Comparison of ENCODE assay signal across 2 cellular contexts in the genomic region with DNA sequence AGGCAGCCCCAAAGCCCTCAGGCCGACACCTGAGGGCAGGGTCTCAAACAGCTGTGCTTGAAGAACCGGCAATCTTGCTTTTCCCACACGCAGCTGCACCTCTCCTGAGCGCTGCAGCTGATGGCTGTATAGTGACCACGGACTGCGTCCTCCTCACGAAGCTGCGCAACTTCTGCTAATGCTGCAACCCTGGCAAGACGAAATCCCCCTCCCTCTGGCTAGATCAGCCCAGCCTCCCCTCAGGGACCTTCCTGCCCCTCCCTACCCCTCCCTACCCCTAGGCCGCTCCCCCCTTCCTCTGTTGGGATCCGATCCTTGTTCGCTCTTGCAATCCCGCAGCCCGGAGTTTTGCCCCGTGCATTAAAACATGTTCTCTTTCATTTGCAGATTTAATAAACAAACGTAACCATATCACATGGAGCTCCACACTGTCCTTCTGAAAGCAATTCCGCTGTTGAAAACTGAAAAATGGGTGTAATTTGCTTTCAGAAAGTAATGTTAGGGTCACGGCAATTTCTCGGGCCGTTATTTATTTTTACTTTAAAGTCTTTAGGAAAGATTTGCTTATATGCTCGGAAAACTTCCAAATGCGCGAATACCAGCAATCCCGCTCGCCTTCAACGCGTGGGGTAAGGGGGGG.
TF ChIP-seq lines count a peak whose summit lies in the region.

No MANE protein-coding gene starts in this region.

TF ChIP-seq in HepG2, 621 proteins besides CTCF, POLR2A, EP300 and RAD21:
- no peak for TF ChIP-seq HOMEZ (CRISPR knock-in tag; IDR thresholded peaks at IDR 0.05; ENCODE audit: low read depth)
- TF ChIP-seq MED13 (CRISPR knock-in tag; IDR thresholded peaks at IDR 0.05), result 0 out of 2 replicates have a peak, but pooled peaks have one; percentile 11
- no peak for TF ChIP-seq ZNF883 (CRISPR knock-in tag; IDR thresholded peaks at IDR 0.05; ENCODE audit: not compliant biosample characterization)
- TF ChIP-seq ZNF441 (CRISPR knock-in tag; IDR thresholded peaks at IDR 0.05; ENCODE audit: borderline replicate concordance), result no peak
- 0 out of 2 replicates have a peak, but pooled peaks have one; percentile 26 for TF ChIP-seq ZXDC (CRISPR knock-in tag; IDR thresholded peaks at IDR 0.05)
- TF ChIP-seq ZBTB7B (CRISPR knock-in tag; IDR thresholded peaks at IDR 0.05), result no peak
- TF ChIP-seq ZFX (CRISPR knock-in tag; IDR thresholded peaks at IDR 0.05; ENCODE audit: low read depth), result peak; percentile 7; the same call in 1 of the 2 replicates
- TF ChIP-seq EZH2 (conservative IDR thresholded peaks at IDR 0.05; ENCODE audit: low read depth, low read length), result peak; percentile 36; the same call in 1 of the 2 replicates
- peak; percentile 81; the same call in 1 of the 2 replicates for TF ChIP-seq PCBP1 (IDR thresholded peaks at IDR 0.05; ENCODE audit: borderline replicate concordance, low read depth, low read length)
- no peak for TF ChIP-seq ZNF496 (CRISPR knock-in tag; IDR thresholded peaks at IDR 0.05; ENCODE audit: insufficient replicate concordance)

TF ChIP-seq in WTC11, 78 proteins besides CTCF, POLR2A, EP300 and RAD21:
- TF ChIP-seq MYBL2 (CRISPR knock-in tag; IDR thresholded peaks at IDR 0.05) (no peak), USF2 (CRISPR knock-in tag; IDR thresholded peaks at IDR 0.05) (no peak), RORB (CRISPR knock-in tag; IDR thresholded peaks at IDR 0.05) (no peak)
